21 cellular contexts compared by ENCODE assay signal in genomic region chr3:192033246-192033645, GRCh38.
"Had no signal": no experiment of that assay in that cellular context is flagged by ENCODE, and none has a peak within 500 bp of the region (broad histone marks: within the 10 kb centered on the region; RNA-seq: fewer than 3 reads in every experiment).

No MANE protein-coding gene starts in this region.

- H3K9me3 ChIP-seq: colonic mucosa, gastrocnemius medialis, heart right ventricle, tibial nerve had no signal

- H3K27me3 ChIP-seq: colonic mucosa, gastrocnemius medialis, heart right ventricle, tibial nerve had no signal

- H3K4me3 ChIP-seq: colonic mucosa, gastrocnemius medialis, heart right ventricle, lung, tibial nerve had no signal

- H3K4me1 ChIP-seq: colonic mucosa, gastrocnemius medialis, heart right ventricle, tibial nerve had no signal

- H3K27ac ChIP-seq: colonic mucosa, gastrocnemius medialis, heart right ventricle, tibial nerve had no signal

- ATAC-seq: activated CD4-positive, alpha-beta T cell treated with anti-CD3 and anti-CD28 coated beads for 36 hours; esophagus mucosa; gastrocnemius medialis; heart right ventricle; left colon; WTC11 had no signal

- H3K36me3 ChIP-seq: colonic mucosa, gastrocnemius medialis, heart right ventricle, tibial nerve had no signal

- DNase-seq: activated CD4-positive, alpha-beta memory T cell treated with anti-CD3 and anti-CD28 coated beads for 36 hours; activated CD4-positive, alpha-beta T cell treated with anti-CD3 and anti-CD28 coated beads for 36 hours; activated naive CD4-positive, alpha-beta T cell; activated naive CD8-positive, alpha-beta T cell treated with anti-CD3 and anti-CD28 coated beads for 36 hours; activated T-cell treated with anti-CD3 and anti-CD28 coated beads for 4 hours; amniotic stem cell; central memory CD4-positive, alpha-beta T cell; colonic mucosa; gastrocnemius medialis; heart right ventricle; immature natural killer cell; left colon; midbrain; nucleus accumbens; stimulated activated CD4-positive, alpha-beta T cell treated with anti-CD3 and anti-CD28 coated beads, Interleukin-12 subunit alpha, Interleukin-12 subunit beta, amount 100 ng/mL, for 4 hours; stimulated activated CD4-positive, alpha-beta T cell treated with anti-CD3 and anti-CD28 coated beads, Interleukin-1b, Interleukin-23, amount 100 ng/mL, for 48 hours; stimulated activated naive CD4-positive, alpha-beta T cell treated with Interleukin-2 at 50 U/mL for 16 hours had no signal
